In the genomic region with DNA sequence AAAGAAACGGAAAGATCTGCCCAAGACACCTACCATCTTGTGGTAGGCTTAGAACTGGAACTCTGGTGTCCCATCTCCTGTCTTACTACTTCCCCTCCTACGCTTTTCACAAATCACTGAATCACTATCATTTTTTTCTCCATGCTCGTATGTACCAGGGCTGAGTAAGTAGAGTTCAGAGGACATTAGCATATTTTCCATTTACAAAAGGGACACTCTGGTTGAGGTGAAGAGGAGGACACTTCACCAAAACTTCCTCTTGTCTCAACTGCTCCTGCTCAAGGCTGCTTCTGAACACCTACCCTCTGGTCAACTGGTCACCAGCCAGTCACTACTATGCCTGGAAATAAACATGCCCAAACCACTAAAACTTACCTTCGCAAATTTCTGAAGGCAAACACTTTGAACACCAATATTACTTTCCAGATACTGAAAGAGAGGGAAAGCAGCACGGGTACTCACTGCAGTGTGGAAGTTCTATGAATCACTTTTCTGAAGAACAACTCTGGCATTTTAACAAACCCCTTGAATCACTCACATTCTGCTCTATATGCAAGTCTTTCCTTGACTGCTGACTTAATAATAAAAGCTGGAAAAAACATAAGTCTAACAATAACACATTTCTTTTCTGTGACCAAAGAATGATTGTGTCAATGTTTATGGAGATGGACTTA, we compare ENCODE assay signal across 1 cellular context.
TF ChIP-seq lines count a peak whose summit lies in the region.

No MANE protein-coding gene starts in this region.

TF ChIP-seq in GM23338, 12 proteins besides CTCF, POLR2A, EP300 and RAD21 (continued from another document):
- TF ChIP-seq, protein P1, sequence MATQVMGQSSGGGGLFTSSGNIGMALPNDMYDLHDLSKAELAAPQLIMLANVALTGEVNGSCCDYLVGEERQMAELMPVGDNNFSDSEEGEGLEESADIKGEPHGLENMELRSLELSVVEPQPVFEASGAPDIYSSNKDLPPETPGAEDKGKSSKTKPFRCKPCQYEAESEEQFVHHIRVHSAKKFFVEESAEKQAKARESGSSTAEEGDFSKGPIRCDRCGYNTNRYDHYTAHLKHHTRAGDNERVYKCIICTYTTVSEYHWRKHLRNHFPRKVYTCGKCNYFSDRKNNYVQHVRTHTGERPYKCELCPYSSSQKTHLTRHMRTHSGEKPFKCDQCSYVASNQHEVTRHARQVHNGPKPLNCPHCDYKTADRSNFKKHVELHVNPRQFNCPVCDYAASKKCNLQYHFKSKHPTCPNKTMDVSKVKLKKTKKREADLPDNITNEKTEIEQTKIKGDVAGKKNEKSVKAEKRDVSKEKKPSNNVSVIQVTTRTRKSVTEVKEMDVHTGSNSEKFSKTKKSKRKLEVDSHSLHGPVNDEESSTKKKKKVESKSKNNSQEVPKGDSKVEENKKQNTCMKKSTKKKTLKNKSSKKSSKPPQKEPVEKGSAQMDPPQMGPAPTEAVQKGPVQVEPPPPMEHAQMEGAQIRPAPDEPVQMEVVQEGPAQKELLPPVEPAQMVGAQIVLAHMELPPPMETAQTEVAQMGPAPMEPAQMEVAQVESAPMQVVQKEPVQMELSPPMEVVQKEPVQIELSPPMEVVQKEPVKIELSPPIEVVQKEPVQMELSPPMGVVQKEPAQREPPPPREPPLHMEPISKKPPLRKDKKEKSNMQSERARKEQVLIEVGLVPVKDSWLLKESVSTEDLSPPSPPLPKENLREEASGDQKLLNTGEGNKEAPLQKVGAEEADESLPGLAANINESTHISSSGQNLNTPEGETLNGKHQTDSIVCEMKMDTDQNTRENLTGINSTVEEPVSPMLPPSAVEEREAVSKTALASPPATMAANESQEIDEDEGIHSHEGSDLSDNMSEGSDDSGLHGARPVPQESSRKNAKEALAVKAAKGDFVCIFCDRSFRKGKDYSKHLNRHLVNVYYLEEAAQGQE (IDR thresholded peaks at IDR 0.05; ENCODE audit: unreplicated experiment) = no peak
